35 cellular contexts compared by ENCODE assay signal in the genomic region with DNA sequence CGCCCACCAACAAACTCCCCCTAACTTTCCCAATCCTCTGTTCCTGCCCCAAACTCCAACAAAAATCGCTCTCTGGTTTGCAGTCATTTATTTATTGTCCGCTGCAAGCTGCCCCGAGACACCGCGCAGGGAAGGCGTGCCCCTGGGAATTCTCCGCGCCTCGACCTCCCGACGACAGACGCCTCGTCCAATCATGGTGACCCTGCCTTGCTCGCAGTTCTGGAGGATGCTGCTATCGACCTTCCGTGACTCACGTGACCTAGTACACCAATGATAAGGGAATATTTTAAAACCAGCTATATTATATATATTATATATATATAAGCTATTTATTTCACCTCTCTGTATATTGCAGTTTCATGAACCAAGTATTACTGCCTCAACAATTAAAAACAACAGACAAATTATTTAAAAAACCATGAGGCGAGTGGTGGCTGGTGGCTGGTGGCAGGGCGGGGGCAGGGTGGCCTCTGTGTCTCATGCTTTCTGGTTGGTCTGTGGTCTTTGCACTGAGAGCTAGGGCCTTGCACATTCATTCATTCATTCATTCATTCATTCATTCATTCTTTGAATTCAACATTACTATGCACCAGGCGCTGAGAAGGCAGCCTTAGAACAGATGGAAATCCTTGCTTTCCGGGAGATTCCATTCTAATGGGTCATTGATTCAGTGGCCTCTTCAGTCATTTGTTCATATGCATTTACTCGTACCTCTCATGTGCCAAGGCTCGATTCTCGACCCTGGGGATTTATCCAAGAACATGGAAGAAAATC. TPM values are rescaled to one million over a fixed set of nuclear protein-coding genes. Genes with fewer than 3 reads are reported as not detected.
"Had no signal": no experiment of that assay in that cellular context is flagged by ENCODE, and none has a peak within 500 bp of the region (broad histone marks: within the 10 kb centered on the region; RNA-seq: fewer than 3 reads in every experiment).

No MANE protein-coding gene starts in this region.

- H3K4me1 ChIP-seq: adrenal gland, body of pancreas, breast epithelium had no signal

- H3K4me3 Mint-ChIP-seq: activated CD4-positive, alpha-beta memory T cell treated with anti-CD3 and anti-CD28 coated beads, Interleukin-2, amount 10 ng/mL, durations not matched to agents 7 days and 5 days; activated CD4-positive, alpha-beta T cell treated with anti-CD3 and anti-CD28 coated beads for 36 hours; activated CD4-positive, alpha-beta T cell treated with anti-CD3 and anti-CD28 coated beads, Interleukin-2, amount 10 ng/mL, durations not matched to agents 7 days and 5 days; activated CD8-positive, alpha-beta T cell treated with anti-CD3 and anti-CD28 coated beads, Interleukin-2, amount 10 ng/mL, durations not matched to agents 7 days and 5 days; activated naive CD4-positive, alpha-beta T cell treated with anti-CD3 and anti-CD28 coated beads for 36 hours; activated naive CD8-positive, alpha-beta T cell treated with anti-CD3 and anti-CD28 coated beads for 36 hours; activated T-cell treated with anti-CD3 and anti-CD28 coated beads, Interleukin-2, amount 50 U/mL, for 4 hours; activated T-cell treated with anti-CD3 and anti-CD28 coated beads, Interleukin-2, amount 50 U/mL, for 72 hours; T-helper 1 cell treated with Interleukin-12 subunit alpha and Interleukin-12 subunit beta and Interleukin-4 antibody, amounts not matched to agents 30 μg/mL and 1 μg/mL, for 36 hours; T-helper 2 cell treated with Interferon-gamma antibody and Interleukin-4, amounts not matched to agents 5 μg/mL and 100 μg/mL, for 36 hours had no signal

- H3K36me3 Mint-ChIP-seq: activated naive CD4-positive, alpha-beta T cell treated with anti-CD3 and anti-CD28 coated beads, Interleukin-2, amount 50 U/mL, for 72 hours; activated naive CD8-positive, alpha-beta T cell treated with anti-CD3 and anti-CD28 coated beads for 36 hours had no signal

- H3K4me1 Mint-ChIP-seq: activated CD4-positive, alpha-beta memory T cell treated with anti-CD3 and anti-CD28 coated beads, Interleukin-2, amount 10 ng/mL, durations not matched to agents 7 days and 5 days; activated CD4-positive, alpha-beta T cell treated with anti-CD3 and anti-CD28 coated beads for 36 hours; activated CD4-positive, alpha-beta T cell treated with anti-CD3 and anti-CD28 coated beads, Interleukin-2, amount 10 ng/mL, durations not matched to agents 7 days and 5 days; activated naive CD8-positive, alpha-beta T cell treated with anti-CD3 and anti-CD28 coated beads for 36 hours had no signal

- H3K27me3 ChIP-seq: adrenal gland, body of pancreas, breast epithelium had no signal

- H3K9me3 Mint-ChIP-seq: activated CD4-positive, alpha-beta memory T cell treated with anti-CD3 and anti-CD28 coated beads, Interleukin-2, amount 10 ng/mL, durations not matched to agents 7 days and 5 days; activated CD4-positive, alpha-beta T cell treated with anti-CD3 and anti-CD28 coated beads, Interleukin-2, amount 10 ng/mL, durations not matched to agents 7 days and 5 days; activated naive CD4-positive, alpha-beta T cell treated with anti-CD3 and anti-CD28 coated beads for 36 hours; activated naive CD4-positive, alpha-beta T cell treated with anti-CD3 and anti-CD28 coated beads, Interleukin-2, amount 50 U/mL, for 72 hours; activated naive CD8-positive, alpha-beta T cell treated with anti-CD3 and anti-CD28 coated beads for 36 hours; activated T-cell treated with anti-CD3 and anti-CD28 coated beads, Interleukin-2, amount 50 U/mL, for 4 hours; activated T-cell treated with anti-CD3 and anti-CD28 coated beads, Interleukin-2, amount 50 U/mL, for 72 hours; activated T-helper 2 cell treated with anti-CD3 and anti-CD28 coated beads, Interferon-gamma antibody, Interleukin-2, Interleukin-4, amounts not matched to agents 10 μg/mL and 5 μg/mL and 100 μg/mL, durations not matched to agents 14 hours and 24 hours and 36 hours; T-helper 1 cell treated with Interleukin-12 subunit alpha and Interleukin-12 subunit beta and Interleukin-4 antibody, amounts not matched to agents 30 μg/mL and 1 μg/mL, for 36 hours; T-helper 2 cell treated with Interferon-gamma antibody and Interleukin-4, amounts not matched to agents 5 μg/mL and 100 μg/mL, for 36 hours had no signal

- ATAC-seq: activated CD4-positive, alpha-beta T cell treated with anti-CD3 and anti-CD28 coated beads for 36 hours; activated CD4-positive, CD25-positive, alpha-beta regulatory T cell treated with anti-CD3 and anti-CD28 coated beads, Interleukin-2, amount 50 U/mL, for 24 hours; activated CD8-positive, alpha-beta T cell treated with anti-CD3 and anti-CD28 coated beads, Interleukin-2, amount 10 ng/mL, durations not matched to agents 7 days and 5 days; activated naive CD4-positive, alpha-beta T cell treated with anti-CD3 and anti-CD28 coated beads, Interleukin-2, amount 50 U/mL, for 72 hours; activated T-cell treated with anti-CD3 and anti-CD28 coated beads, Interleukin-2, amount 50 U/mL, for 4 hours; activated T-cell treated with anti-CD3 and anti-CD28 coated beads, Interleukin-2, amount 50 U/mL, for 72 hours; body of pancreas had no signal

- H3K36me3 ChIP-seq: adrenal gland, brain microvascular endothelial cell, breast epithelium had no signal

- DNase-seq: activated CD4-positive, alpha-beta memory T cell treated with anti-CD3 and anti-CD28 coated beads, Interleukin-2, amount 10 ng/mL, durations not matched to agents 7 days and 5 days; activated CD4-positive, alpha-beta T cell treated with anti-CD3 and anti-CD28 coated beads for 1 hour; activated CD4-positive, alpha-beta T cell treated with anti-CD3 and anti-CD28 coated beads for 36 hours; activated CD4-positive, alpha-beta T cell treated with anti-CD3 and anti-CD28 coated beads for 48 hours; activated CD4-positive, alpha-beta T cell treated with anti-CD3 and anti-CD28 coated beads, Interleukin-2, amount 10 ng/mL, durations not matched to agents 7 days and 5 days; activated CD4-positive, alpha-beta T cell treated with anti-CD3 and anti-CD28 coated beads, Interleukin-2, amount 50 U/mL, for 48 hours; activated CD4-positive, CD25-positive, alpha-beta regulatory T cell; activated CD8-positive, alpha-beta memory T cell treated with anti-CD3 and anti-CD28 coated beads, Interleukin-2, amount 50 U/mL, for 4 hours; activated CD8-positive, alpha-beta T cell treated with anti-CD3 and anti-CD28 coated beads, Interleukin-2, amount 10 ng/mL, durations not matched to agents 7 days and 5 days; activated effector memory CD4-positive, alpha-beta T cell treated with Interleukin-2 at 50 U/mL for 16 hours; activated gamma-delta T cell; activated naive CD4-positive, alpha-beta T cell; activated naive CD4-positive, alpha-beta T cell treated with anti-CD3 and anti-CD28 coated beads for 36 hours; activated naive CD4-positive, alpha-beta T cell treated with anti-CD3 and anti-CD28 coated beads, Interleukin-2, amount 50 U/mL, for 16 hours; activated naive CD8-positive, alpha-beta T cell treated with anti-CD3 and anti-CD28 coated beads for 36 hours; activated T-cell treated with anti-CD3 and anti-CD28 coated beads for 4 hours; activated T-cell treated with anti-CD3 and anti-CD28 coated beads, Interleukin-2, amount 50 U/mL, for 1 hour; activated T-cell treated with anti-CD3 and anti-CD28 coated beads, Interleukin-2, amount 50 U/mL, for 4 hours; activated T-cell treated with anti-CD3 and anti-CD28 coated beads, Interleukin-2, amount 50 U/mL, for 72 hours; adrenal gland; amniotic stem cell; aorta; body of pancreas; brain microvascular endothelial cell; central memory CD4-positive, alpha-beta T cell; T-helper 1 cell; T-helper 2 cell; T-helper 9 cell had no signal

- H3K27ac ChIP-seq: adrenal gland, body of pancreas, brain microvascular endothelial cell, breast epithelium, VCaP had no signal

- H3K9me3 ChIP-seq: adrenal gland, body of pancreas, breast epithelium had no signal

- H3K4me3 ChIP-seq: adrenal gland, body of pancreas, breast epithelium had no signal

- H3K27ac Mint-ChIP-seq: activated CD4-positive, alpha-beta memory T cell treated with anti-CD3 and anti-CD28 coated beads, Interleukin-2, amount 10 ng/mL, durations not matched to agents 7 days and 5 days; activated CD4-positive, alpha-beta T cell treated with anti-CD3 and anti-CD28 coated beads for 36 hours; activated CD4-positive, alpha-beta T cell treated with anti-CD3 and anti-CD28 coated beads, Interleukin-2, amount 10 ng/mL, durations not matched to agents 7 days and 5 days; activated CD8-positive, alpha-beta T cell treated with anti-CD3 and anti-CD28 coated beads, Interleukin-2, amount 10 ng/mL, durations not matched to agents 7 days and 5 days; activated naive CD4-positive, alpha-beta T cell treated with anti-CD3 and anti-CD28 coated beads for 36 hours; activated naive CD4-positive, alpha-beta T cell treated with anti-CD3 and anti-CD28 coated beads, Interleukin-2, amount 50 U/mL, for 72 hours; activated naive CD8-positive, alpha-beta T cell treated with anti-CD3 and anti-CD28 coated beads for 36 hours; activated T-cell treated with anti-CD3 and anti-CD28 coated beads, Interleukin-2, amount 50 U/mL, for 72 hours; activated T-helper 2 cell treated with anti-CD3 and anti-CD28 coated beads, Interferon-gamma antibody, Interleukin-2, Interleukin-4, amounts not matched to agents 10 μg/mL and 5 μg/mL and 100 μg/mL, durations not matched to agents 14 hours and 24 hours and 36 hours; T-helper 1 cell treated with Interleukin-12 subunit alpha and Interleukin-12 subunit beta and Interleukin-4 antibody, amounts not matched to agents 30 μg/mL and 1 μg/mL, for 36 hours; T-helper 2 cell treated with Interferon-gamma antibody and Interleukin-4, amounts not matched to agents 5 μg/mL and 100 μg/mL, for 36 hours had no signal

RNA-seq across cellular contexts. Expression of gene FGF18, which starts 37.9 kb away (rescaled TPM):
- total RNA-seq: activated CD4-positive, alpha-beta memory T cell treated with anti-CD3 and anti-CD28 coated beads, Interleukin-2, amount 10 ng/mL, durations not matched to agents 7 days and 5 days; activated CD4-positive, alpha-beta T cell treated with anti-CD3 and anti-CD28 coated beads for 36 hours; activated CD8-positive, alpha-beta T cell treated with anti-CD3 and anti-CD28 coated beads, Interleukin-2, amount 10 ng/mL, durations not matched to agents 7 days and 5 days; activated T-helper 2 cell treated with anti-CD3 and anti-CD28 coated beads, Interferon-gamma antibody, Interleukin-2, Interleukin-4, amounts not matched to agents 10 μg/mL and 5 μg/mL and 100 μg/mL, durations not matched to agents 14 hours and 24 hours and 36 hours; body of pancreas had no signal
